1 cellular context compared by ENCODE assay signal in the genomic region with DNA sequence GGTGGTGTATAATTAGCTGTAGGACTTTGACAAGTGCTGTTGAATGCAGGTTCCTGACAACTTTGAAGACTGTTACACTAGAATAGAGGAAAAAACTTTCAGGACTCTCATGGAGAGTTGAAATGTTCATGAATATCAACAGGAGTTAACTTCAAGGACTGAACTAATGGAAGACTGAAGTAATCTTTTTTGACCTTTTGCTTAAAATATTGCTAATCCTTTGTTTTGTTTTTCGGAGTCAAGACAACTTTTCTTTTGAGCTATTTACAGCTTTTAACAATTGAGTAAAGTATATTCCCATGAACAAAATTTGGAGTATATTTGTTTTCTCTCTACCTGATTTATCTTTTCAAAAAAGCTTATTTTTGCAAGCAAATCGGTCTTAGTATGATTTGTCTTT.
TF ChIP-seq lines count a peak whose summit lies in the region.

No MANE protein-coding gene starts in this region.

TF ChIP-seq in K562, 482 proteins besides CTCF, POLR2A, EP300 and RAD21 (continued from another document):
- TF ChIP-seq, protein P1, sequence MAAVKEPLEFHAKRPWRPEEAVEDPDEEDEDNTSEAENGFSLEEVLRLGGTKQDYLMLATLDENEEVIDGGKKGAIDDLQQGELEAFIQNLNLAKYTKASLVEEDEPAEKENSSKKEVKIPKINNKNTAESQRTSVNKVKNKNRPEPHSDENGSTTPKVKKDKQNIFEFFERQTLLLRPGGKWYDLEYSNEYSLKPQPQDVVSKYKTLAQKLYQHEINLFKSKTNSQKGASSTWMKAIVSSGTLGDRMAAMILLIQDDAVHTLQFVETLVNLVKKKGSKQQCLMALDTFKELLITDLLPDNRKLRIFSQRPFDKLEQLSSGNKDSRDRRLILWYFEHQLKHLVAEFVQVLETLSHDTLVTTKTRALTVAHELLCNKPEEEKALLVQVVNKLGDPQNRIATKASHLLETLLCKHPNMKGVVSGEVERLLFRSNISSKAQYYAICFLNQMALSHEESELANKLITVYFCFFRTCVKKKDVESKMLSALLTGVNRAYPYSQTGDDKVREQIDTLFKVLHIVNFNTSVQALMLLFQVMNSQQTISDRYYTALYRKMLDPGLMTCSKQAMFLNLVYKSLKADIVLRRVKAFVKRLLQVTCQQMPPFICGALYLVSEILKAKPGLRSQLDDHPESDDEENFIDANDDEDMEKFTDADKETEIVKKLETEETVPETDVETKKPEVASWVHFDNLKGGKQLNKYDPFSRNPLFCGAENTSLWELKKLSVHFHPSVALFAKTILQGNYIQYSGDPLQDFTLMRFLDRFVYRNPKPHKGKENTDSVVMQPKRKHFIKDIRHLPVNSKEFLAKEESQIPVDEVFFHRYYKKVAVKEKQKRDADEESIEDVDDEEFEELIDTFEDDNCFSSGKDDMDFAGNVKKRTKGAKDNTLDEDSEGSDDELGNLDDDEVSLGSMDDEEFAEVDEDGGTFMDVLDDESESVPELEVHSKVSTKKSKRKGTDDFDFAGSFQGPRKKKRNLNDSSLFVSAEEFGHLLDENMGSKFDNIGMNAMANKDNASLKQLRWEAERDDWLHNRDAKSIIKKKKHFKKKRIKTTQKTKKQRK (IDR thresholded peaks at IDR 0.05; ENCODE audit: borderline replicate concordance, low read depth, low read length): no peak
- no peak for TF ChIP-seq THAP7 (CRISPR knock-in tag; IDR thresholded peaks at IDR 0.05)
- TF ChIP-seq E2F8 (IDR thresholded peaks at IDR 0.05; ENCODE audit: low read depth, partially characterized antibody): no peak
- no peak for TF ChIP-seq ZNF717 (CRISPR knock-in tag; IDR thresholded peaks at IDR 0.05)
- TF ChIP-seq, protein P2, sequence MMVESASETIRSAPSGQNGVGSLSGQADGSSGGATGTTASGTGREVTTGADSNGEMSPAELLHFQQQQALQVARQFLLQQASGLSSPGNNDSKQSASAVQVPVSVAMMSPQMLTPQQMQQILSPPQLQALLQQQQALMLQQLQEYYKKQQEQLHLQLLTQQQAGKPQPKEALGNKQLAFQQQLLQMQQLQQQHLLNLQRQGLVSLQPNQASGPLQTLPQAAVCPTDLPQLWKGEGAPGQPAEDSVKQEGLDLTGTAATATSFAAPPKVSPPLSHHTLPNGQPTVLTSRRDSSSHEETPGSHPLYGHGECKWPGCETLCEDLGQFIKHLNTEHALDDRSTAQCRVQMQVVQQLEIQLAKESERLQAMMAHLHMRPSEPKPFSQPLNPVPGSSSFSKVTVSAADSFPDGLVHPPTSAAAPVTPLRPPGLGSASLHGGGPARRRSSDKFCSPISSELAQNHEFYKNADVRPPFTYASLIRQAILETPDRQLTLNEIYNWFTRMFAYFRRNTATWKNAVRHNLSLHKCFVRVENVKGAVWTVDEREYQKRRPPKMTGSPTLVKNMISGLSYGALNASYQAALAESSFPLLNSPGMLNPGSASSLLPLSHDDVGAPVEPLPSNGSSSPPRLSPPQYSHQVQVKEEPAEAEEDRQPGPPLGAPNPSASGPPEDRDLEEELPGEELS (CRISPR knock-in tag; IDR thresholded peaks at IDR 0.05; ENCODE audit: borderline replicate concordance): no peak
TF ChIP-seq in K562: peak in this region for 0.
